In genomic region chr10:69406816-69407580, GRCh38 we compare ENCODE assay signal across 12 cellular contexts. TPM values are rescaled to one million over a fixed set of nuclear protein-coding genes. Genes with fewer than 3 reads are reported as not detected.
DNase-seq lines count a peak whose midpoint lies in the region; TF ChIP-seq lines count a peak whose summit lies in the region.
"Had no signal": no experiment of that assay in that cellular context is flagged by ENCODE, and none has a peak within 500 bp of the region (broad histone marks: within the 10 kb centered on the region; RNA-seq: fewer than 3 reads in every experiment).

No MANE protein-coding gene starts in this region.

- H3K4me3 Mint-ChIP-seq in MCF 10A (ENCODE audit: unreplicated experiment): no peak overlapping the region
- no peak overlapping the region for H3K4me3 Mint-ChIP-seq in type B pancreatic cell

- H3K9me3 Mint-ChIP-seq in MCF 10A (ENCODE audit: unreplicated experiment) (no peaks in the 10 kb centered on the region), type B pancreatic cell (no peaks in the 10 kb centered on the region)

- H3K36me3 Mint-ChIP-seq in MCF 10A (ENCODE audit: insufficient read depth, unreplicated experiment): peaks cover 30% of the 10 kb centered on the region
- H3K36me3 Mint-ChIP-seq in type B pancreatic cell: peaks cover 11% of the 10 kb centered on the region

- no peaks in the 10 kb centered on the region for H3K9me3 ChIP-seq in breast epithelium
- no peaks in the 10 kb centered on the region for H3K9me3 ChIP-seq in ascending aorta
- no peaks in the 10 kb centered on the region for H3K9me3 ChIP-seq in mucosa of stomach (ENCODE audit: control insufficient read depth, low read length)
- H3K9me3 ChIP-seq: body of pancreas, HAP-1, SJSA1 had no signal

- POLR2A ChIA-PET in MCF 10A (lab: Yijun Ruan, JAX): interaction anchor here (0.9 to 2.3 kb wide), 5 partner anchors 79 to 182 kb away, joined by 3 to 6 read pairs (median 5); no protein-coding TSS in a partner anchor

- H3K4me1 ChIP-seq in breast epithelium (no peaks in the 10 kb centered on the region), ascending aorta (peaks cover 5 to 26% of the 10 kb centered on the region in 2 donors), mucosa of stomach (ENCODE audit: control insufficient read depth, insufficient read depth, low read length) (peaks cover 27% of the 10 kb centered on the region)

- H3K4me3 ChIP-seq in breast epithelium (no peak overlapping the region), ascending aorta (no peak overlapping the region), mucosa of stomach (ENCODE audit: low read length) (no peak overlapping the region)
- H3K4me3 ChIP-seq: body of pancreas, HAP-1, SJSA1 had no signal

- no peaks in the 10 kb centered on the region for H3K27me3 ChIP-seq in breast epithelium
- H3K27me3 ChIP-seq in ascending aorta: no peaks in the 10 kb centered on the region
- H3K27me3 ChIP-seq in mucosa of stomach (ENCODE audit: control insufficient read depth, insufficient read depth, low read length): no peaks in the 10 kb centered on the region
- H3K27me3 ChIP-seq: body of pancreas, SJSA1 had no signal

- H3K27ac Mint-ChIP-seq in MCF 10A (ENCODE audit: low read depth, unreplicated experiment): no peak overlapping the region
- peak overlapping the region; percentile 66 for H3K27ac Mint-ChIP-seq in type B pancreatic cell

- peaks cover 16% of the 10 kb centered on the region for H3K4me1 Mint-ChIP-seq in MCF 10A (ENCODE audit: insufficient read depth, unreplicated experiment)
- peaks cover 19% of the 10 kb centered on the region for H3K4me1 Mint-ChIP-seq in type B pancreatic cell (ENCODE audit: unreplicated experiment)

- TF ChIP-seq CTCF in breast epithelium (IDR thresholded peaks at IDR 0.05) (no peak), MCF 10A (IDR thresholded peaks at IDR 0.05; ENCODE audit: unreplicated experiment) (no peak), ascending aorta (IDR thresholded peaks at IDR 0.05) (no peak), type B pancreatic cell (conservative IDR thresholded peaks at IDR 0.05) (no peak)

- H3K36me3 ChIP-seq in breast epithelium (no peaks in the 10 kb centered on the region), ascending aorta (peaks cover 10 to 18% of the 10 kb centered on the region in 2 donors), mucosa of stomach (ENCODE audit: control insufficient read depth, insufficient read depth, low read length) (peaks cover 4% of the 10 kb centered on the region)
- H3K36me3 ChIP-seq: HAP-1 had no signal

- intact Hi-C loops in breast epithelium (cut with DNase I; ENCODE audit: low total_unique reads) (loop anchor here (2.0 to 5.0 kb wide), 2 partner anchors 170 to 324 kb away; no protein-coding TSS in a partner anchor), MCF 10A (cut with micrococcal nuclease) (no loop called here), ascending aorta (cut with DNase I) (loop anchor here (5.0 kb wide), 3 partner anchors 225 to 415 kb away; partner anchors contain the start of gene FAM241B)

- no peak for DNase-seq in breast epithelium (ENCODE audit: low spot score in 2 of 2)
- no peak for DNase-seq in MCF 10A (ENCODE audit: unreplicated experiment)
- no peak for DNase-seq in ascending aorta (ENCODE audit: low spot score in 2 of 2)
- no peak for DNase-seq in type B pancreatic cell (ENCODE audit: extremely low spot score, unreplicated experiment)
- no peak for DNase-seq in NCI-H1417 treated with DMSO at 0.1 percent for 48 hours (lab: John Stamatoyannopoulos, UW)
- no peak for DNase-seq in AG08396 (ENCODE audit: low spot score)
- DNase-seq in HuH-7.5 (ENCODE audit: low spot score): no peak

- CTCF ChIA-PET in MCF 10A (lab: Yijun Ruan, JAX): interaction anchor here (0.6 to 1.7 kb wide), 21 partner anchors 8 to 322 kb away, joined by 3 to 10 read pairs (median 3); no protein-coding TSS in a partner anchor

- no TSS peak for BruUV-seq in MCF 10A (replicated peaks; lab: Mats Ljungman, UMichigan)

- no peak for TF ChIP-seq POLR2A in breast epithelium (IDR thresholded peaks at IDR 0.05)

- H3K9ac ChIP-seq in mucosa of stomach (ENCODE audit: low read length): peak overlapping the region; percentile 6

- H3K27ac ChIP-seq in breast epithelium: peak overlapping the region; percentile 58 to 79
- peak overlapping the region; percentile 83 to 95 for H3K27ac ChIP-seq in ascending aorta
- H3K27ac ChIP-seq: SJSA1 had no signal

- H3K27me3 Mint-ChIP-seq in MCF 10A (ENCODE audit: insufficient read depth, unreplicated experiment) (no peaks in the 10 kb centered on the region), type B pancreatic cell (no peaks in the 10 kb centered on the region)

RNA-seq across cellular contexts. Expression of gene TACR2, which starts 9.7 kb away (rescaled TPM):
- total RNA-seq in breast epithelium (1 to 10 TPM in 1 of 3 donors, under 1 TPM in 2; 0.66 to 3.2 (median 0.73) TPM), MCF 10A (2022) (not detected in 2 replicates), ascending aorta (not detected), type B pancreatic cell (ENCODE audit: low replicate concordance) (not detected in 2 replicates)
- total RNA-seq: kidney epithelial cell, SJSA1 had no signal

RNA-seq across cellular contexts. Expression of gene TSPAN15, which starts 44.3 kb away (rescaled TPM):
- total RNA-seq in breast epithelium (10 to 100 TPM; 53.3 to 89.5 (median 65.0) TPM), MCF 10A (2022) (0.52 and 0.54 TPM in 2 replicates), ascending aorta (31.9 TPM), type B pancreatic cell (ENCODE audit: low replicate concordance) (19.4 and 19.7 TPM in 2 replicates)

Comparison
In these comparisons a context has a peak if more than half of its experiments do, and no peak if none do; other contexts are left out.
1. RNA of gene TSPAN15, which starts 44.3 kb away (total RNA-seq): 53.3 to 89.5 TPM in breast epithelium, 31.9 TPM in ascending aorta (single experiment) and 19.4 to 19.7 TPM in type B pancreatic cell; 0.52 to 0.54 TPM in MCF 10A; every median in the first group is over 10 times any median in the second.